1 cellular context compared by ENCODE assay signal in the genomic region with DNA sequence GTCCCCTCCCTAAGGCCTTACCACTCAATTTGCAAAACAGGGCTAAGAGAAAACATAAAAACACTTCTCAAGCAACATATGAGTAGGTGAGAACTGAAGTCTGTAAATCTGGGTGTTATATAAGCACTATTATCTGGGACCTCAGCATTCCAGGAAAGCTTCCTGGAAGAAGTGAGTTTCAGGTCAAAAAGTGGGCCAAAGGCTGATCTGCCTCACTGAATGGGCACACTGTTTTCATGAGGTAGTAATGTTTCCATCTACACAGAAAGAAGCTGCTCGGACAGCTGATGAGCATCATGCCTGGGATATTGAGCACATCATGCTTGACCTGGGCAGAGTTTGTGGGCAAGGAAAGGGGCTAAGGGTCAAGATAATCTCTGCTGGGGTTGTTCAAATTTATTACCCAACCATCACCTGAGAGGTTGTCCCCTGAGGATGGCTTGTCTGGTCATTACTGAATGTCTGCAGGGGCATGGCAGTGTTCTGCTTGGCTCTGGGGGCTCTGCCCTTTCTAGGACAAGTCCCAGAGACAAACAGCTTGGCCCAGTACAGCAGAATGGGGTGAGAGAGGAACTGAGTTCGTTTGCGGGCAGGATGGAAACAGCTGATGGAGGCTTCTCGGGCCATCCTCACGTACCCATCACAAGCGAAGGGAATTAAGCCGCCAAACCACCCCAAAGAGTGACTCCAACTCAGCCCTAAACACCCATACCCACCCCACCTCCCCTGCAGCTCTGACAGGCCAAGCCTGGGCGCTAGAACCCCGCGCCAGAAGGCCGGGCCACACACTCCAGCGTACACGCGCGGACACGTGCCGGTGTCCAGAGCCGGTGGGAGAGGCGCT.
TF ChIP-seq lines count a peak whose summit lies in the region.

No MANE protein-coding gene starts in this region.

TF ChIP-seq in WTC11, 78 proteins besides CTCF, POLR2A, EP300 and RAD21 (continued from another document):
- TF ChIP-seq, protein P1, sequence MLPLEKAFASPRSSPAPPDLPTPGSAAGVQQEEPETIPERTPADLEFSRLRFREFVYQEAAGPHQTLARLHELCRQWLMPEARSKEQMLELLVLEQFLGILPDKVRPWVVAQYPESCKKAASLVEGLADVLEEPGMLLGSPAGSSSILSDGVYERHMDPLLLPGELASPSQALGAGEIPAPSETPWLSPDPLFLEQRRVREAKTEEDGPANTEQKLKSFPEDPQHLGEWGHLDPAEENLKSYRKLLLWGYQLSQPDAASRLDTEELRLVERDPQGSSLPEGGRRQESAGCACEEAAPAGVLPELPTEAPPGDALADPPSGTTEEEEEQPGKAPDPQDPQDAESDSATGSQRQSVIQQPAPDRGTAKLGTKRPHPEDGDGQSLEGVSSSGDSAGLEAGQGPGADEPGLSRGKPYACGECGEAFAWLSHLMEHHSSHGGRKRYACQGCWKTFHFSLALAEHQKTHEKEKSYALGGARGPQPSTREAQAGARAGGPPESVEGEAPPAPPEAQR (CRISPR knock-in tag; IDR thresholded peaks at IDR 0.05): no peak
